In the genomic region with DNA sequence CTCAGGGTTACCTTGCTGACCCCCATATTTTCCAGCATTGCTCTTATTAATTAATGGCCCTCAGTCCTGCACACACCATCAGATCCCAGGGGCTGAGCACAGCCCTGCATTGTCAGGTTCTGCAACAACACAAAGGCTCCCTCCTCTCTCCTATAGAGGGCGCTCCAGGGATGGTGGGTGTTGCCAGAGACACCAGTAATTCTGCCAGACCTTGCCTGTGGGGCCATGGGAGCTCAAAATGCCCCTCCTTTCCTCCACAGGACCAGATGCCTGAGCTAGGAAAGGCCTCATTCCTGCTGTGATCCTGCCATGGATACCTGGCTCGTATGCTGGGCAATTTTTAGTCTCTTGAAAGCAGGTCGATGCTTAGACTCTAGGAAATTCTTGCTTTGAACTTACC, we compare ENCODE assay signal across 10 cellular contexts. TPM values are rescaled to one million over a fixed set of nuclear protein-coding genes. Genes with fewer than 3 reads are reported as not detected.
DNase-seq lines count a peak whose midpoint lies in the region; ATAC-seq and TF ChIP-seq lines count a peak whose summit lies in the region.
"Had no signal": no experiment of that assay in that cellular context is flagged by ENCODE, and none has a peak within 500 bp of the region (broad histone marks: within the 10 kb centered on the region; RNA-seq: fewer than 3 reads in every experiment).

No MANE protein-coding gene starts in this region.

- TF ChIP-seq CTCF in A673 (conservative IDR thresholded peaks at IDR 0.05; ENCODE audit: low read depth, low read length) (peak; percentile 54), GM12874 (IDR thresholded peaks at IDR 0.05; ENCODE audit: insufficient read depth, low read depth, low read length) (peak; percentile 53; the same call in 1 of the 2 replicates), epithelial cell of esophagus (IDR thresholded peaks at IDR 0.05; ENCODE audit: insufficient read depth, low read depth, low read length, missing control alignments) (peak; percentile 6), coronary artery (IDR thresholded peaks at IDR 0.05) (no peak), lower lobe of right lung (IDR thresholded peaks at IDR 0.05) (no peak)

- no TSS peak for BruUV-seq in A673 (replicated peaks; lab: Mats Ljungman, UMichigan)

- H3K27me3 ChIP-seq in A673 (replicated peaks; ENCODE audit: insufficient read depth, low read depth, low read length, poor library complexity): peaks cover 8% of the 10 kb centered on the region
- no peaks in the 10 kb centered on the region for H3K27me3 ChIP-seq in lower lobe of right lung (ENCODE audit: low read depth)
- H3K27me3 ChIP-seq: body of pancreas had no signal

- DNase-seq in A673 (ENCODE audit: low spot score) (peak; percentile 35), epithelial cell of esophagus (ENCODE audit: low read depth) (no peak), coronary artery (ENCODE audit: low spot score) (no peak), lower lobe of right lung (no peak), NCI-H146 (lab: John Stamatoyannopoulos, UW) (no peak)

- H3K27ac ChIP-seq in A673 (ENCODE audit: low read depth, low read length, poor library complexity, severe bottlenecking) (no peak overlapping the region), coronary artery (no peak overlapping the region), lower lobe of right lung (no peak overlapping the region)
- H3K27ac ChIP-seq: body of pancreas had no signal

- ATAC-seq in lower lobe of right lung: no peak
- ATAC-seq in stimulated activated memory B cell treated with anti-CD40 and anti-IgM and Interleukin-4, amounts not matched to agents 10 μg/mL and 1 μg/mL and 100 μg/mL, for 72 hours: no peak
- ATAC-seq: body of pancreas had no signal

- H3K4me1 ChIP-seq in A673 (ENCODE audit: insufficient read depth, low read length, poor library complexity, severe bottlenecking) (no peaks in the 10 kb centered on the region), lower lobe of right lung (no peaks in the 10 kb centered on the region)
- H3K4me1 ChIP-seq: body of pancreas had no signal

- H3K9me3 ChIP-seq in A673 (ENCODE audit: low read depth, low read length, poor library complexity, severe bottlenecking) (no peaks in the 10 kb centered on the region), lower lobe of right lung (no peaks in the 10 kb centered on the region)
- H3K9me3 ChIP-seq: body of pancreas had no signal

- no peaks in the 10 kb centered on the region for H3K9me3 Mint-ChIP-seq in T-helper 1 cell treated with Interleukin-12 subunit alpha and Interleukin-12 subunit beta and Interleukin-4 antibody, amounts not matched to agents 30 μg/mL and 1 μg/mL, for 36 hours
- H3K9me3 Mint-ChIP-seq in stimulated activated memory B cell treated with anti-CD40 and anti-IgM and Interleukin-4, amounts not matched to agents 10 μg/mL and 1 μg/mL and 100 μg/mL, for 72 hours: no peaks in the 10 kb centered on the region

- no peaks in the 10 kb centered on the region for H3K36me3 ChIP-seq in A673 (ENCODE audit: insufficient read depth, low read length, poor library complexity, severe bottlenecking)
- H3K36me3 ChIP-seq in lower lobe of right lung: no peaks in the 10 kb centered on the region

- H3K27ac Mint-ChIP-seq in T-helper 1 cell treated with Interleukin-12 subunit alpha and Interleukin-12 subunit beta and Interleukin-4 antibody, amounts not matched to agents 30 μg/mL and 1 μg/mL, for 36 hours: peak overlapping the region; percentile 23
- H3K27ac Mint-ChIP-seq in stimulated activated memory B cell treated with anti-CD40 and anti-IgM and Interleukin-4, amounts not matched to agents 10 μg/mL and 1 μg/mL and 100 μg/mL, for 72 hours: no peak overlapping the region
- H3K27ac Mint-ChIP-seq: memory B cell had no signal

- H3K4me3 Mint-ChIP-seq in T-helper 1 cell treated with Interleukin-12 subunit alpha and Interleukin-12 subunit beta and Interleukin-4 antibody, amounts not matched to agents 30 μg/mL and 1 μg/mL, for 36 hours: no peak overlapping the region
- H3K4me3 Mint-ChIP-seq in stimulated activated memory B cell treated with anti-CD40 and anti-IgM and Interleukin-4, amounts not matched to agents 10 μg/mL and 1 μg/mL and 100 μg/mL, for 72 hours: no peak overlapping the region
- H3K4me3 Mint-ChIP-seq: memory B cell had no signal

- H3K4me3 ChIP-seq in A673 (ENCODE audit: low read depth, low read length, poor library complexity, severe bottlenecking): no peak overlapping the region
- no peak overlapping the region for H3K4me3 ChIP-seq in epithelial cell of esophagus (ENCODE audit: low read length)
- no peak overlapping the region for H3K4me3 ChIP-seq in coronary artery
- H3K4me3 ChIP-seq in lower lobe of right lung: no peak overlapping the region
- H3K4me3 ChIP-seq: body of pancreas had no signal

- POLR2A ChIA-PET in A673 (lab: Charles Lee; ENCODE audit: low non-redundant PET): no interaction called here

- intact Hi-C loops in A673 (cut with micrococcal nuclease; ENCODE audit: unreplicated experiment): loop anchor here (10.0 kb wide), 1 partner anchor 326 kb away; a partner anchor contains a TSS
- intact Hi-C loops in lower lobe of right lung (cut with DNase I): no loop called here

- no peaks in the 10 kb centered on the region for H3K36me3 Mint-ChIP-seq in T-helper 1 cell treated with Interleukin-12 subunit alpha and Interleukin-12 subunit beta and Interleukin-4 antibody, amounts not matched to agents 30 μg/mL and 1 μg/mL, for 36 hours (ENCODE audit: low read depth)
- no peaks in the 10 kb centered on the region for H3K36me3 Mint-ChIP-seq in stimulated activated memory B cell treated with anti-CD40 and anti-IgM and Interleukin-4, amounts not matched to agents 10 μg/mL and 1 μg/mL and 100 μg/mL, for 72 hours
- H3K36me3 Mint-ChIP-seq: memory B cell had no signal

- CTCF ChIA-PET in A673 (lab: Charles Lee): no interaction called here

- peaks cover 16% of the 10 kb centered on the region for H3K27me3 Mint-ChIP-seq in T-helper 1 cell treated with Interleukin-12 subunit alpha and Interleukin-12 subunit beta and Interleukin-4 antibody, amounts not matched to agents 30 μg/mL and 1 μg/mL, for 36 hours (ENCODE audit: low read depth)
- peaks cover 31% of the 10 kb centered on the region for H3K27me3 Mint-ChIP-seq in stimulated activated memory B cell treated with anti-CD40 and anti-IgM and Interleukin-4, amounts not matched to agents 10 μg/mL and 1 μg/mL and 100 μg/mL, for 72 hours

- peaks cover 7% of the 10 kb centered on the region for H3K4me1 Mint-ChIP-seq in T-helper 1 cell treated with Interleukin-12 subunit alpha and Interleukin-12 subunit beta and Interleukin-4 antibody, amounts not matched to agents 30 μg/mL and 1 μg/mL, for 36 hours (ENCODE audit: low read depth)
- no peaks in the 10 kb centered on the region for H3K4me1 Mint-ChIP-seq in stimulated activated memory B cell treated with anti-CD40 and anti-IgM and Interleukin-4, amounts not matched to agents 10 μg/mL and 1 μg/mL and 100 μg/mL, for 72 hours
- H3K4me1 Mint-ChIP-seq: memory B cell had no signal

RNA-seq across cellular contexts. Expression of a gene that starts 42.8 kb away (rescaled TPM):
- total RNA-seq in A673 (2021) (not detected in 2 replicates), lower lobe of right lung (not detected)
- total RNA-seq: body of pancreas had no signal

Comparison
In these comparisons a context has a peak if more than half of its experiments do, and no peak if none do; other contexts are left out.
1. CTCF ChIP-seq: peak in A673 (single experiment), GM12874 (single experiment) and epithelial cell of esophagus (single experiment); none in coronary artery (single experiment) and lower lobe of right lung (single experiment).